In the genomic region with DNA sequence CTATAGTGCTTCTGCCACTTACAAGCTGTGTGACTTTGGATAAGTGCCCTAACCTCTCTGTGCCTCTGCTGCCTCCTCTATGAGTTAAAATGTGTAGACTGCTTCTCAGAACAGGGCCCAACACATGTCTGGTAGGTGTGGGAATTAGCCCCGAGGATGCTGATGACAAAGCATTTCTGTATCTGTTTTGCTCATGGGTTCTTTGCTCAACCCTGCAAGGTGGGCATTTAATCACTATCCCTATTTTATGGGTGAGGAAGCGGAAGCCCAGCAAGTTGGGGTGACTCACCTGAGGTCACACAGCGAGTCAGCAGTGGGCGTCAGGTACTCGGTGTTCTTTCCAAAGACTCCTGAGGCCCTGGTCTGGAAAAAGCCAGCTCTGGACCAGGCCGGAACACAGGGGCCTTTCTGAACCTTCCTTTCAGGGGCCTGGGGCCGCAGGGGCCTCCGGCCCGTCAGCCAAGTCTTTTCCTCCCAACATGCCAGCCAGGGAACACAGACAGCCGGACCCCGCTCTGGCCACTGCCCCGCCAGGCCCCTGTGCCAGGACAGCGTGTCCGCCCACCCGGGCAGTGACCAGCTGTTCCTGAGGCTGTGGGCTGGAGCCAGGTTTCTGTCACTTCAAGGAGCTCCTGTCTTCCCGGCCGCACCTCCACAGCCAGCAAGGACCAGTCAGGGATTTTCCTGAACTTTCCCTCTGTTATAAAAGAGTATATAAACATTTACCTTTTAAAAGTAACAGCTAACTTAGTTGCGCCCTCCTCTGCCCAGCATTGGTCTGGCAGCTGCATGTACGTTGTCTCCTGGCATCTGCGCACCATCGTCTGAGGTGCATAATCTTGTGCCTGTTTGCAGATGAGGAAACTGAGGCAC, we compare ENCODE assay signal across 11 cellular contexts.
DNase-seq lines count a peak whose midpoint lies in the region; ATAC-seq and TF ChIP-seq lines count a peak whose summit lies in the region.
"Had no signal": no experiment of that assay in that cellular context is flagged by ENCODE, and none has a peak within 500 bp of the region (broad histone marks: within the 10 kb centered on the region; RNA-seq: fewer than 3 reads in every experiment).

No MANE protein-coding gene starts in this region.

- TF ChIP-seq POLR2A in transverse colon (IDR thresholded peaks at IDR 0.05) = no peak

- H3K9me3 Mint-ChIP-seq in activated CD4-positive, alpha-beta memory T cell treated with anti-CD3 and anti-CD28 coated beads for 36 hours = no peaks in the 10 kb centered on the region
- H3K9me3 Mint-ChIP-seq in activated CD4-positive, alpha-beta memory T cell treated with anti-CD3 and anti-CD28 coated beads, Interleukin-2, amount 10 ng/mL, durations not matched to agents 7 days and 5 days = no peaks in the 10 kb centered on the region
- H3K9me3 Mint-ChIP-seq in MCF 10A (ENCODE audit: unreplicated experiment) = no peaks in the 10 kb centered on the region
- H3K9me3 Mint-ChIP-seq: activated naive CD4-positive, alpha-beta T cell treated with anti-CD3 and anti-CD28 coated beads, Interleukin-2, amount 50 U/mL, for 24 hours had no signal

- peak; percentile 73 for TF ChIP-seq CTCF in MCF 10A (IDR thresholded peaks at IDR 0.05; ENCODE audit: unreplicated experiment)
- TF ChIP-seq CTCF in transverse colon (IDR thresholded peaks at IDR 0.05) = peak; percentile 43 to 84 (median 64)

- POLR2A ChIA-PET in activated CD4-positive, alpha-beta memory T cell treated with anti-CD3 and anti-CD28 coated beads for 36 hours (lab: Charles Lee) = interaction anchor here (1.2 kb wide), 1 partner anchor 19 kb away, joined by 4 read pairs; no protein-coding TSS in a partner anchor
- POLR2A ChIA-PET in activated CD4-positive, alpha-beta memory T cell treated with anti-CD3 and anti-CD28 coated beads, Interleukin-2, amount 10 ng/mL, durations not matched to agents 7 days and 5 days (lab: Charles Lee) = no interaction called here
- POLR2A ChIA-PET in MCF 10A (lab: Yijun Ruan, JAX) = interaction anchor here (0.7 to 1.8 kb wide), 12 partner anchors 12 to 439 kb away, joined by 3 to 21 read pairs (median 5); partner anchors contain the start of gene PEMT

- in situ Hi-C loops in transverse colon (cut with MboI; ENCODE audit: low pct_ligation_motif_present in 1 of 4, low pct_unique_long_range_greater_than_20kb in 1 of 4, low sequenced_read_pairs in 3 of 4) = loop anchor here in 1 of 4 donors (10.0 kb wide), 1 partner anchor 99 kb away; no protein-coding TSS in a partner anchor

- no peaks in the 10 kb centered on the region for H3K27me3 Mint-ChIP-seq in activated CD4-positive, alpha-beta memory T cell treated with anti-CD3 and anti-CD28 coated beads for 36 hours
- H3K27me3 Mint-ChIP-seq in activated CD4-positive, alpha-beta memory T cell treated with anti-CD3 and anti-CD28 coated beads, Interleukin-2, amount 10 ng/mL, durations not matched to agents 7 days and 5 days = no peaks in the 10 kb centered on the region
- no peaks in the 10 kb centered on the region for H3K27me3 Mint-ChIP-seq in MCF 10A (ENCODE audit: insufficient read depth, unreplicated experiment)
- H3K27me3 Mint-ChIP-seq: activated naive CD4-positive, alpha-beta T cell treated with anti-CD3 and anti-CD28 coated beads, Interleukin-2, amount 50 U/mL, for 24 hours had no signal

- H3K9me3 ChIP-seq in transverse colon = no peaks in the 10 kb centered on the region
- H3K9me3 ChIP-seq: BLaER1 had no signal

- TSS peak; percentile 63 for BruUV-seq in MCF 10A (replicated peaks; lab: Mats Ljungman, UMichigan)

- H3K4me1 Mint-ChIP-seq in activated CD4-positive, alpha-beta memory T cell treated with anti-CD3 and anti-CD28 coated beads for 36 hours (ENCODE audit: low read depth) = peaks cover 5% of the 10 kb centered on the region
- no peaks in the 10 kb centered on the region for H3K4me1 Mint-ChIP-seq in activated CD4-positive, alpha-beta memory T cell treated with anti-CD3 and anti-CD28 coated beads, Interleukin-2, amount 10 ng/mL, durations not matched to agents 7 days and 5 days
- H3K4me1 Mint-ChIP-seq in MCF 10A (ENCODE audit: insufficient read depth, unreplicated experiment) = peaks cover 31% of the 10 kb centered on the region

- peak; percentile 55 for TF ChIP-seq EP300 in transverse colon (IDR thresholded peaks at IDR 0.05; ENCODE audit: low read depth)

- no peaks in the 10 kb centered on the region for H3K36me3 Mint-ChIP-seq in activated CD4-positive, alpha-beta memory T cell treated with anti-CD3 and anti-CD28 coated beads for 36 hours
- H3K36me3 Mint-ChIP-seq in activated CD4-positive, alpha-beta memory T cell treated with anti-CD3 and anti-CD28 coated beads, Interleukin-2, amount 10 ng/mL, durations not matched to agents 7 days and 5 days (ENCODE audit: low read depth) = no peaks in the 10 kb centered on the region
- peaks cover 5% of the 10 kb centered on the region for H3K36me3 Mint-ChIP-seq in MCF 10A (ENCODE audit: insufficient read depth, unreplicated experiment)
- H3K36me3 Mint-ChIP-seq: activated naive CD4-positive, alpha-beta T cell treated with anti-CD3 and anti-CD28 coated beads, Interleukin-2, amount 50 U/mL, for 24 hours had no signal

- peaks cover 26 to 49% (median 36%) of the 10 kb centered on the region in 4 donors for H3K4me1 ChIP-seq in transverse colon

- H3K4me3 Mint-ChIP-seq in activated CD4-positive, alpha-beta memory T cell treated with anti-CD3 and anti-CD28 coated beads for 36 hours = no peak overlapping the region
- H3K4me3 Mint-ChIP-seq in activated CD4-positive, alpha-beta memory T cell treated with anti-CD3 and anti-CD28 coated beads, Interleukin-2, amount 10 ng/mL, durations not matched to agents 7 days and 5 days = no peak overlapping the region
- H3K4me3 Mint-ChIP-seq in MCF 10A (ENCODE audit: unreplicated experiment) = no peak overlapping the region
- H3K4me3 Mint-ChIP-seq: activated naive CD4-positive, alpha-beta T cell treated with anti-CD3 and anti-CD28 coated beads, Interleukin-2, amount 50 U/mL, for 24 hours had no signal

- peak overlapping the region; percentile 81 to 89 (median 85) for H3K27ac ChIP-seq in transverse colon
- H3K27ac ChIP-seq: BLaER1 had no signal

- peak; percentile 94 for ATAC-seq in left colon
- no peak for ATAC-seq in HG02588 (IDR thresholded peaks at IDR 0.05; ENCODE audit: unreplicated experiment)

- no peak overlapping the region for H3K4me3 ChIP-seq in transverse colon
- H3K4me3 ChIP-seq: BLaER1 had no signal

- WGBS in transverse colon (ENCODE audit: low coverage in 1 of 2), 2 donors = 0 to 36% methylated on average over 1 to 21 of the region's 21 CpGs

- DNase-seq in activated CD4-positive, alpha-beta memory T cell treated with anti-CD3 and anti-CD28 coated beads for 36 hours = peak; percentile 48
- DNase-seq in activated CD4-positive, alpha-beta memory T cell treated with anti-CD3 and anti-CD28 coated beads, Interleukin-2, amount 10 ng/mL, durations not matched to agents 7 days and 5 days = no peak
- DNase-seq in MCF 10A (ENCODE audit: unreplicated experiment) (peak; percentile 86), left colon (peak; percentile 84 to 85), transverse colon (peak; percentile 83), NK-92 (lab: John Stamatoyannopoulos, UW; ENCODE audit: unreplicated experiment) (no peak), iPS-NIHi11 (ENCODE audit: low spot score) (no peak)
- DNase-seq: NCI-H69 had no signal

- intact Hi-C loops in activated CD4-positive, alpha-beta memory T cell treated with anti-CD3 and anti-CD28 coated beads for 36 hours (cut with micrococcal nuclease) = no loop called here
- intact Hi-C loops in MCF 10A (cut with micrococcal nuclease) (loop anchor here (1.0 to 2.0 kb wide), 2 partner anchors 45 to 93 kb away; partner anchors contain the start of gene RAI1), left colon (cut with DNase I, micrococcal nuclease) (loop anchor here in 1 of 2 donors (10.0 kb wide), 1 partner anchor 89 kb away; the partner anchor contains the start of gene RAI1), transverse colon (cut with DNase I; ENCODE audit: low total_unique reads) (no loop called here)

- CTCF ChIA-PET in activated CD4-positive, alpha-beta memory T cell treated with anti-CD3 and anti-CD28 coated beads for 36 hours (lab: Charles Lee) = interaction anchor here (1.2 to 1.3 kb wide), 2 partner anchors 10 to 92 kb away, joined by 4 read pairs; no protein-coding TSS in a partner anchor
- CTCF ChIA-PET in activated CD4-positive, alpha-beta memory T cell treated with anti-CD3 and anti-CD28 coated beads, Interleukin-2, amount 10 ng/mL, durations not matched to agents 7 days and 5 days (lab: Charles Lee) = interaction anchor here (0.5 to 1.8 kb wide), 7 partner anchors 11 to 161 kb away, joined by 3 to 7 read pairs (median 3); no protein-coding TSS in a partner anchor
- CTCF ChIA-PET in MCF 10A (lab: Yijun Ruan, JAX) = interaction anchor here (0.6 to 1.6 kb wide), 25 partner anchors 11 to 145 kb away, joined by 3 to 13 read pairs (median 4); no protein-coding TSS in a partner anchor

- H3K27ac Mint-ChIP-seq in activated CD4-positive, alpha-beta memory T cell treated with anti-CD3 and anti-CD28 coated beads for 36 hours = no peak overlapping the region
- H3K27ac Mint-ChIP-seq in activated CD4-positive, alpha-beta memory T cell treated with anti-CD3 and anti-CD28 coated beads, Interleukin-2, amount 10 ng/mL, durations not matched to agents 7 days and 5 days = no peak overlapping the region
- H3K27ac Mint-ChIP-seq in MCF 10A (ENCODE audit: low read depth, unreplicated experiment) = peak overlapping the region; percentile 92
- H3K27ac Mint-ChIP-seq: activated naive CD4-positive, alpha-beta T cell treated with anti-CD3 and anti-CD28 coated beads, Interleukin-2, amount 50 U/mL, for 24 hours had no signal

- H3K27me3 ChIP-seq in transverse colon = no peaks in the 10 kb centered on the region
- H3K27me3 ChIP-seq: BLaER1 had no signal

- H3K36me3 ChIP-seq in transverse colon = no peaks in the 10 kb centered on the region

Comparison
In these comparisons a context has a peak if more than half of its experiments do, and no peak if none do; other contexts are left out.
1. DNase-seq: peak in activated CD4-positive, alpha-beta memory T cell treated with anti-CD3 and anti-CD28 coated beads for 36 hours (single experiment), MCF 10A (single experiment), left colon (2 of 2) and transverse colon (single experiment); none in activated CD4-positive, alpha-beta memory T cell treated with anti-CD3 and anti-CD28 coated beads, Interleukin-2, amount 10 ng/mL, durations not matched to agents 7 days and 5 days (single experiment), NK-92 (single experiment) and iPS-NIHi11 (single experiment).